1 cellular context compared by ENCODE assay signal in genomic region chr1:206802401-206802800, GRCh38.
TF ChIP-seq lines count a peak whose summit lies in the region.

No MANE protein-coding gene starts in this region.

TF ChIP-seq in WTC11, 78 proteins besides CTCF, POLR2A, EP300 and RAD21:
- TF ChIP-seq, protein P1, sequence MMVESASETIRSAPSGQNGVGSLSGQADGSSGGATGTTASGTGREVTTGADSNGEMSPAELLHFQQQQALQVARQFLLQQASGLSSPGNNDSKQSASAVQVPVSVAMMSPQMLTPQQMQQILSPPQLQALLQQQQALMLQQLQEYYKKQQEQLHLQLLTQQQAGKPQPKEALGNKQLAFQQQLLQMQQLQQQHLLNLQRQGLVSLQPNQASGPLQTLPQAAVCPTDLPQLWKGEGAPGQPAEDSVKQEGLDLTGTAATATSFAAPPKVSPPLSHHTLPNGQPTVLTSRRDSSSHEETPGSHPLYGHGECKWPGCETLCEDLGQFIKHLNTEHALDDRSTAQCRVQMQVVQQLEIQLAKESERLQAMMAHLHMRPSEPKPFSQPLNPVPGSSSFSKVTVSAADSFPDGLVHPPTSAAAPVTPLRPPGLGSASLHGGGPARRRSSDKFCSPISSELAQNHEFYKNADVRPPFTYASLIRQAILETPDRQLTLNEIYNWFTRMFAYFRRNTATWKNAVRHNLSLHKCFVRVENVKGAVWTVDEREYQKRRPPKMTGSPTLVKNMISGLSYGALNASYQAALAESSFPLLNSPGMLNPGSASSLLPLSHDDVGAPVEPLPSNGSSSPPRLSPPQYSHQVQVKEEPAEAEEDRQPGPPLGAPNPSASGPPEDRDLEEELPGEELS (CRISPR knock-in tag; IDR thresholded peaks at IDR 0.05) = no peak
- TF ChIP-seq CBFB (CRISPR knock-in tag; IDR thresholded peaks at IDR 0.05; ENCODE audit: low read depth) (no peak), JAZF1 (CRISPR knock-in tag; IDR thresholded peaks at IDR 0.05) (no peak), SP1 (CRISPR knock-in tag; conservative IDR thresholded peaks at IDR 0.05) (no peak), USF1 (CRISPR knock-in tag; IDR thresholded peaks at IDR 0.05) (no peak), NFYB (CRISPR knock-in tag; conservative IDR thresholded peaks at IDR 0.05; ENCODE audit: low read depth) (no peak), PREB (CRISPR knock-in tag; IDR thresholded peaks at IDR 0.05; ENCODE audit: borderline replicate concordance) (no peak), E2F5 (CRISPR knock-in tag; IDR thresholded peaks at IDR 0.05) (no peak), SMAD4 (CRISPR knock-in tag; IDR thresholded peaks at IDR 0.05) (no peak), TP53 (CRISPR knock-in tag; IDR thresholded peaks at IDR 0.05) (no peak), ZNF219 (CRISPR knock-in tag; IDR thresholded peaks at IDR 0.05; ENCODE audit: borderline replicate concordance) (no peak), CREM (CRISPR knock-in tag; IDR thresholded peaks at IDR 0.05) (no peak), ESRRA (CRISPR knock-in tag; IDR thresholded peaks at IDR 0.05; ENCODE audit: borderline replicate concordance) (no peak), GTF2I (CRISPR knock-in tag; conservative IDR thresholded peaks at IDR 0.05) (no peak)
- TF ChIP-seq, protein P2, sequence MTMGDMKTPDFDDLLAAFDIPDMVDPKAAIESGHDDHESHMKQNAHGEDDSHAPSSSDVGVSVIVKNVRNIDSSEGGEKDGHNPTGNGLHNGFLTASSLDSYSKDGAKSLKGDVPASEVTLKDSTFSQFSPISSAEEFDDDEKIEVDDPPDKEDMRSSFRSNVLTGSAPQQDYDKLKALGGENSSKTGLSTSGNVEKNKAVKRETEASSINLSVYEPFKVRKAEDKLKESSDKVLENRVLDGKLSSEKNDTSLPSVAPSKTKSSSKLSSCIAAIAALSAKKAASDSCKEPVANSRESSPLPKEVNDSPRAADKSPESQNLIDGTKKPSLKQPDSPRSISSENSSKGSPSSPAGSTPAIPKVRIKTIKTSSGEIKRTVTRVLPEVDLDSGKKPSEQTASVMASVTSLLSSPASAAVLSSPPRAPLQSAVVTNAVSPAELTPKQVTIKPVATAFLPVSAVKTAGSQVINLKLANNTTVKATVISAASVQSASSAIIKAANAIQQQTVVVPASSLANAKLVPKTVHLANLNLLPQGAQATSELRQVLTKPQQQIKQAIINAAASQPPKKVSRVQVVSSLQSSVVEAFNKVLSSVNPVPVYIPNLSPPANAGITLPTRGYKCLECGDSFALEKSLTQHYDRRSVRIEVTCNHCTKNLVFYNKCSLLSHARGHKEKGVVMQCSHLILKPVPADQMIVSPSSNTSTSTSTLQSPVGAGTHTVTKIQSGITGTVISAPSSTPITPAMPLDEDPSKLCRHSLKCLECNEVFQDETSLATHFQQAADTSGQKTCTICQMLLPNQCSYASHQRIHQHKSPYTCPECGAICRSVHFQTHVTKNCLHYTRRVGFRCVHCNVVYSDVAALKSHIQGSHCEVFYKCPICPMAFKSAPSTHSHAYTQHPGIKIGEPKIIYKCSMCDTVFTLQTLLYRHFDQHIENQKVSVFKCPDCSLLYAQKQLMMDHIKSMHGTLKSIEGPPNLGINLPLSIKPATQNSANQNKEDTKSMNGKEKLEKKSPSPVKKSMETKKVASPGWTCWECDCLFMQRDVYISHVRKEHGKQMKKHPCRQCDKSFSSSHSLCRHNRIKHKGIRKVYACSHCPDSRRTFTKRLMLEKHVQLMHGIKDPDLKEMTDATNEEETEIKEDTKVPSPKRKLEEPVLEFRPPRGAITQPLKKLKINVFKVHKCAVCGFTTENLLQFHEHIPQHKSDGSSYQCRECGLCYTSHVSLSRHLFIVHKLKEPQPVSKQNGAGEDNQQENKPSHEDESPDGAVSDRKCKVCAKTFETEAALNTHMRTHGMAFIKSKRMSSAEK (CRISPR knock-in tag; IDR thresholded peaks at IDR 0.05; ENCODE audit: borderline replicate concordance) = no peak
- TF ChIP-seq, protein P3, sequence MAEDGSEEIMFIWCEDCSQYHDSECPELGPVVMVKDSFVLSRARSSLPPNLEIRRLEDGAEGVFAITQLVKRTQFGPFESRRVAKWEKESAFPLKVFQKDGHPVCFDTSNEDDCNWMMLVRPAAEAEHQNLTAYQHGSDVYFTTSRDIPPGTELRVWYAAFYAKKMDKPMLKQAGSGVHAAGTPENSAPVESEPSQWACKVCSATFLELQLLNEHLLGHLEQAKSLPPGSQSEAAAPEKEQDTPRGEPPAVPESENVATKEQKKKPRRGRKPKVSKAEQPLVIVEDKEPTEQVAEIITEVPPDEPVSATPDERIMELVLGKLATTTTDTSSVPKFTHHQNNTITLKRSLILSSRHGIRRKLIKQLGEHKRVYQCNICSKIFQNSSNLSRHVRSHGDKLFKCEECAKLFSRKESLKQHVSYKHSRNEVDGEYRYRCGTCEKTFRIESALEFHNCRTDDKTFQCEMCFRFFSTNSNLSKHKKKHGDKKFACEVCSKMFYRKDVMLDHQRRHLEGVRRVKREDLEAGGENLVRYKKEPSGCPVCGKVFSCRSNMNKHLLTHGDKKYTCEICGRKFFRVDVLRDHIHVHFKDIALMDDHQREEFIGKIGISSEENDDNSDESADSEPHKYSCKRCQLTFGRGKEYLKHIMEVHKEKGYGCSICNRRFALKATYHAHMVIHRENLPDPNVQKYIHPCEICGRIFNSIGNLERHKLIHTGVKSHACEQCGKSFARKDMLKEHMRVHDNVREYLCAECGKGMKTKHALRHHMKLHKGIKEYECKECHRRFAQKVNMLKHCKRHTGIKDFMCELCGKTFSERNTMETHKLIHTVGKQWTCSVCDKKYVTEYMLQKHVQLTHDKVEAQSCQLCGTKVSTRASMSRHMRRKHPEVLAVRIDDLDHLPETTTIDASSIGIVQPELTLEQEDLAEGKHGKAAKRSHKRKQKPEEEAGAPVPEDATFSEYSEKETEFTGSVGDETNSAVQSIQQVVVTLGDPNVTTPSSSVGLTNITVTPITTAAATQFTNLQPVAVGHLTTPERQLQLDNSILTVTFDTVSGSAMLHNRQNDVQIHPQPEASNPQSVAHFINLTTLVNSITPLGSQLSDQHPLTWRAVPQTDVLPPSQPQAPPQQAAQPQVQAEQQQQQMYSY (CRISPR knock-in tag; IDR thresholded peaks at IDR 0.05) = no peak
